1 cellular context compared by ENCODE assay signal in genomic region chr17:49210158-49211029, GRCh38.
A peak's percentile ranks its signal among the peaks of the same experiment; 100 is the strongest.
TF ChIP-seq lines count a peak whose summit lies in the region.

Gene ABI3 (plus strand): TSS chr17:49210707. CDS start chr17:49210725, 18 bp downstream.
Gene GNGT2 (minus strand): TSS chr17:49210574. CDS start chr17:49207422, 3,152 bp downstream.

TF ChIP-seq in GM12878, 131 proteins besides CTCF, POLR2A, EP300 and RAD21 (continues in another document):
- TF ChIP-seq ZNF592 (IDR thresholded peaks at IDR 0.05) (no peak), MYB (IDR thresholded peaks at IDR 0.05; ENCODE audit: borderline replicate concordance, low read depth, low read length) (no peak), SPI1 (IDR thresholded peaks at IDR 0.05; ENCODE audit: borderline replicate concordance, insufficient read depth, low read depth, low read length) (peak; percentile 82), MTA2 (IDR thresholded peaks at IDR 0.05; ENCODE audit: low read depth) (peak; percentile 42), GATAD2B (conservative IDR thresholded peaks at IDR 0.05; ENCODE audit: low read depth) (peak; percentile 65; the same call in 1 of the 2 replicates), HDAC6 (IDR thresholded peaks at IDR 0.05; ENCODE audit: unreplicated experiment) (no peak), TCF12 (IDR thresholded peaks at IDR 0.05; ENCODE audit: low read depth, low read length) (no peak), CBX5 (IDR thresholded peaks at IDR 0.05; ENCODE audit: low read depth) (no peak), MLLT1 (IDR thresholded peaks at IDR 0.05) (peak; percentile 68), MAX (IDR thresholded peaks at IDR 0.05; ENCODE audit: low read depth, low read length) (peak; percentile 79), PKNOX1 (IDR thresholded peaks at IDR 0.05) (no peak), PBX3 (IDR thresholded peaks at IDR 0.05; ENCODE audit: insufficient replicate concordance, low read depth, low read length) (peak; percentile 3), ATF3 (IDR thresholded peaks at IDR 0.05; ENCODE audit: borderline replicate concordance, extremely low read depth, low read depth, low read length) (no peak), RELB (IDR thresholded peaks at IDR 0.05; ENCODE audit: low read depth) (peak; percentile 66), HSF1 (IDR thresholded peaks at IDR 0.05; ENCODE audit: low read depth, low read length) (no peak), POU2F2 (IDR thresholded peaks at IDR 0.05; ENCODE audit: borderline replicate concordance, low read depth, low read length) (peak; percentile 85), ZNF384 (IDR thresholded peaks at IDR 0.05; ENCODE audit: borderline replicate concordance, low read depth, low read length) (no peak), PML (IDR thresholded peaks at IDR 0.05; ENCODE audit: low read length) (peak; percentile 83; the same call in 1 of the 2 replicates), EGR1 (IDR thresholded peaks at IDR 0.05; ENCODE audit: borderline replicate concordance in 1 of 2, low read depth in 2 of 2, low read length in 2 of 2) (peak in 1 of 2 experiments; percentile 45; a peak in 1 of 3 replicates), BACH1 (IDR thresholded peaks at IDR 0.05; ENCODE audit: borderline replicate concordance) (peak; percentile 85), BMI1 (IDR thresholded peaks at IDR 0.05; ENCODE audit: borderline replicate concordance) (no peak; the same call in 1 of the 2 replicates), CREB1 (IDR thresholded peaks at IDR 0.05; ENCODE audit: low read depth) (0 out of 2 replicates have a peak, but pooled peaks have one; percentile 33), MEF2B (IDR thresholded peaks at IDR 0.05; ENCODE audit: partially characterized antibody, poor library complexity, severe bottlenecking) (peak; percentile 99), ETV6 (conservative IDR thresholded peaks at IDR 0.05 in 1 of 2, IDR thresholded peaks at IDR 0.05 in 1 of 2; ENCODE audit: borderline replicate concordance in 1 of 2, low read depth in 1 of 2) (peak in 1 of 2 experiments; percentile 71; a peak in 1 of 4 replicates), MTA3 (IDR thresholded peaks at IDR 0.05; ENCODE audit: borderline replicate concordance, low read length) (no peak), RB1 (IDR thresholded peaks at IDR 0.05; ENCODE audit: borderline replicate concordance) (peak; percentile 83; the same call in 1 of the 2 replicates), SRF (IDR thresholded peaks at IDR 0.05; ENCODE audit: low read depth in 2 of 2, low read length in 2 of 2) (peak in 1 of 2 experiments; percentile 14; a peak in 1 of 4 replicates), ATF2 (IDR thresholded peaks at IDR 0.05; ENCODE audit: low read length) (no peak), EED (IDR thresholded peaks at IDR 0.05; ENCODE audit: low read depth) (peak; percentile 71; the same call in 1 of the 2 replicates), SKIL (IDR thresholded peaks at IDR 0.05; ENCODE audit: low read depth, poor library complexity, severe bottlenecking) (peak; percentile 52), FOXM1 (IDR thresholded peaks at IDR 0.05; ENCODE audit: low read depth, low read length) (peak; percentile 34; the same call in 1 of the 2 replicates), BCL3 (IDR thresholded peaks at IDR 0.05; ENCODE audit: borderline replicate concordance, insufficient read depth, low read depth, low read length, poor library complexity, severe bottlenecking) (peak; percentile 45), SMAD1 (IDR thresholded peaks at IDR 0.05; ENCODE audit: low read depth, partially characterized antibody) (peak; percentile 82)
